ENCODE assay signal across 8 cellular contexts in genomic region chr1:21022279-21023040, GRCh38.
DNase-seq lines count a peak whose midpoint lies in the region; ATAC-seq and TF ChIP-seq lines count a peak whose summit lies in the region.

No MANE protein-coding gene starts in this region.

- H3K9me3 ChIP-seq in thoracic aorta = no peaks in the 10 kb centered on the region

- H3K36me3 ChIP-seq in ACC112 (ENCODE audit: insufficient read depth, low read length) (no peaks in the 10 kb centered on the region; the same call in 1 of the 2 replicates), thoracic aorta (no peaks in the 10 kb centered on the region)

- H3K4me1 ChIP-seq in ACC112 (ENCODE audit: control insufficient read depth, insufficient read depth, low read length, unreplicated experiment) = peaks cover 26% of the 10 kb centered on the region
- peaks cover 11 to 19% of the 10 kb centered on the region in 2 donors for H3K4me1 ChIP-seq in thoracic aorta (ENCODE audit: control insufficient read depth in 1 of 2, low read depth in 2 of 2)

- DNase-seq in GM12864 (ENCODE audit: low read depth) (peak; percentile 70), NCI-H1105 (lab: John Stamatoyannopoulos, UW) (peak; percentile 90), SKM-1 treated with dmso at 0.1 percent for 144 hours (lab: John Stamatoyannopoulos, UW; ENCODE audit: unreplicated experiment) (peak; percentile 56), coronary artery (ENCODE audit: low spot score) (no peak), medulla oblongata (ENCODE audit: extremely low spot score) (peak; percentile 87), thoracic aorta (ENCODE audit: low spot score) (peak; percentile 36)

- ATAC-seq in HG02759 (IDR thresholded peaks at IDR 0.05; ENCODE audit: unreplicated experiment) (peak; percentile 85), thoracic aorta (ENCODE audit: insufficient number of reproducible peaks, low FRiP score, low read depth) (peak; percentile 100)

- H3K27me3 ChIP-seq in ACC112 (ENCODE audit: insufficient read depth, low read length) (no peaks in the 10 kb centered on the region), thoracic aorta (replicated peaks; ENCODE audit: insufficient read depth) (no peaks in the 10 kb centered on the region)

- peak overlapping the region; percentile 62 for H3K4me3 ChIP-seq in ACC112 (ENCODE audit: low read depth, low read length)
- H3K4me3 ChIP-seq in GM12864 (ENCODE audit: low read depth, low read length) = no peak overlapping the region; the same call in 1 of the 2 replicates
- H3K4me3 ChIP-seq in coronary artery = peak overlapping the region; percentile 28
- H3K4me3 ChIP-seq in thoracic aorta = peak overlapping the region; percentile 59

- H3K27ac ChIP-seq in ACC112 (ENCODE audit: low read depth, low read length) (peak overlapping the region; percentile 96), coronary artery (peak overlapping the region; percentile 82 to 86), thoracic aorta (peak overlapping the region; percentile 80 to 92)

- H2AFZ ChIP-seq in ACC112 (ENCODE audit: low read length, unreplicated experiment) = no peak overlapping the region

- TF ChIP-seq CTCF in GM12864 (IDR thresholded peaks at IDR 0.05; ENCODE audit: low read depth, low read length, missing control alignments) (no peak), coronary artery (IDR thresholded peaks at IDR 0.05) (no peak), thoracic aorta (IDR thresholded peaks at IDR 0.05) (no peak)

- H3K79me2 ChIP-seq in ACC112 (ENCODE audit: control insufficient read depth, insufficient read depth, low read length, unreplicated experiment) = peaks cover 21% of the 10 kb centered on the region
